ENCODE assay signal across 27 cellular contexts in genomic region chr3:47536221-47536891, GRCh38. TPM values are rescaled to one million over a fixed set of nuclear protein-coding genes. Genes with fewer than 3 reads are reported as not detected.
A peak's percentile ranks its signal among the peaks of the same experiment; 100 is the strongest.
DNase-seq lines count a peak whose midpoint lies in the region; ATAC-seq, FAIRE-seq and TF ChIP-seq lines count a peak whose summit lies in the region.
"Had no signal": no experiment of that assay in that cellular context is flagged by ENCODE, and none has a peak within 500 bp of the region (broad histone marks: within the 10 kb centered on the region; RNA-seq: fewer than 3 reads in every experiment).

No MANE protein-coding gene starts in this region.

- in situ Hi-C loops in G401 (cut with HindIII; ENCODE audit: low sequenced_read_pairs), result no loop called here

- DNase-seq in G401 (ENCODE audit: low spot score) (peak; percentile 18), anterior cingulate cortex (lab: John Stamatoyannopoulos, UW) (peak in 55 of 58 donors; percentile 13 to 94 (median 75)), hypothalamus (lab: John Stamatoyannopoulos, UW) (peak in 46 of 51 donors; percentile 8 to 88 (median 58)), putamen (ENCODE audit: low spot score) (peak; percentile 81), left ventricle myocardium superior (no peak), progenitor cell of endocrine pancreas (ENCODE audit: low spot score, unreplicated experiment) (no peak), foreskin melanocyte (no peak), GM12891 (ENCODE audit: insufficient read length, low spot score) (no peak)
- DNase-seq: ACHN; activated CD4-positive, alpha-beta T cell treated with anti-CD3 and anti-CD28 coated beads, Interleukin-2, amount 50 U/mL, for 1 hour; activated CD8-positive, alpha-beta memory T cell treated with anti-CD3 and anti-CD28 coated beads, Interleukin-2, amount 50 U/mL, for 48 hours; activated effector memory CD4-positive, alpha-beta T cell treated with anti-CD3 and anti-CD28 coated beads, Interleukin-2, amount 50 U/mL, for 16 hours; activated naive CD8-positive, alpha-beta T cell treated with anti-CD3 and anti-CD28 coated beads, Interleukin-2, amount 50 U/mL, for 24 hours; DMS 273 treated with DMSO at 0.1 percent for 48 hours; erythroblast; foreskin keratinocyte; HCEC 1CT; kidney; mesendoderm; NCI-H1092 treated with DMSO at 0.1 percent for 48 hours; NCI-H2029 treated with DMSO at 0.1 percent for 48 hours; NCI-H345; Peyer's patch; T-helper 17 cell had no signal

- no peaks in the 10 kb centered on the region for H3K36me3 Mint-ChIP-seq in progenitor cell of endocrine pancreas (ENCODE audit: insufficient read depth)

- H3K27me3 Mint-ChIP-seq in progenitor cell of endocrine pancreas, result peaks cover 2% of the 10 kb centered on the region

- intact Hi-C loops in left ventricle myocardium superior (cut with micrococcal nuclease), result no loop called here

- TF ChIP-seq POLR2A in GM12891 (IDR thresholded peaks at IDR 0.05; ENCODE audit: low read depth, low read length), result no peak

- ATAC-seq in left ventricle myocardium superior, result no peak
- ATAC-seq: activated naive CD8-positive, alpha-beta T cell treated with anti-CD3 and anti-CD28 coated beads, Interleukin-2, amount 50 U/mL, for 24 hours; foreskin keratinocyte; T-helper 17 cell had no signal

- H3K27ac Mint-ChIP-seq in progenitor cell of endocrine pancreas, result no peak overlapping the region
- H3K27ac Mint-ChIP-seq: activated naive CD8-positive, alpha-beta T cell treated with anti-CD3 and anti-CD28 coated beads, Interleukin-2, amount 50 U/mL, for 24 hours; nephron; T-helper 17 cell had no signal

- H3K4me1 Mint-ChIP-seq in progenitor cell of endocrine pancreas (ENCODE audit: low read depth), result peaks cover 2% of the 10 kb centered on the region

- FAIRE-seq in GM12891 (lab: Jason Lieb, UNC), result no peak
- FAIRE-seq: bronchial epithelial cell, kidney, urothelium cell line had no signal

- no peak for TF ChIP-seq CTCF in progenitor cell of endocrine pancreas (IDR thresholded peaks at IDR 0.05; ENCODE audit: unreplicated experiment)

- no peak overlapping the region for H3K4me3 Mint-ChIP-seq in progenitor cell of endocrine pancreas (ENCODE audit: low read depth)
- H3K4me3 Mint-ChIP-seq: activated naive CD8-positive, alpha-beta T cell treated with anti-CD3 and anti-CD28 coated beads, Interleukin-2, amount 50 U/mL, for 24 hours; nephron; T-helper 17 cell had no signal

- peaks cover 5% of the 10 kb centered on the region for H3K9me3 Mint-ChIP-seq in progenitor cell of endocrine pancreas (ENCODE audit: low read depth)
- H3K9me3 Mint-ChIP-seq: activated naive CD8-positive, alpha-beta T cell treated with anti-CD3 and anti-CD28 coated beads, Interleukin-2, amount 50 U/mL, for 24 hours had no signal

TF ChIP-seq in GM12891, 5 proteins besides CTCF, POLR2A, EP300 and RAD21:
- TF ChIP-seq POLR2AphosphoS5 (IDR thresholded peaks at IDR 0.05; ENCODE audit: low read depth, low read length) (no peak), TAF1 (IDR thresholded peaks at IDR 0.05; ENCODE audit: low read depth, low read length) (no peak), SPI1 (IDR thresholded peaks at IDR 0.05; ENCODE audit: low read depth, low read length) (no peak), POU2F2 (IDR thresholded peaks at IDR 0.05; ENCODE audit: low read depth, low read length) (no peak), PAX5 (IDR thresholded peaks at IDR 0.05; ENCODE audit: insufficient read depth, low read length, severe bottlenecking) (no peak)

RNA-seq across cellular contexts. Expression of gene ELP6, which starts 22.8 kb away (rescaled TPM):
- 59.2 and 87.4 TPM in 2 replicates for total RNA-seq in G401 (2014; rRNA removed; shearing (Covaris generic))
- total RNA-seq in left ventricle myocardium superior, result 18.5 TPM
- 58.5 and 63.8 TPM in 2 replicates for total RNA-seq in progenitor cell of endocrine pancreas
- 33.8 TPM for polyA plus RNA-seq in GM12891 (2012; ENCODE audit: low read depth, missing spikeins)

RNA-seq across cellular contexts. Expression of gene CSPG5, which starts 42.3 kb away (rescaled TPM):
- 5.9 and 8.5 TPM in 2 replicates for total RNA-seq in G401 (2014; rRNA removed; shearing (Covaris generic))
- total RNA-seq in left ventricle myocardium superior, result 0.59 TPM
- total RNA-seq in progenitor cell of endocrine pancreas, result 1.7 and 2.5 TPM in 2 replicates
- polyA plus RNA-seq in GM12891 (2012; ENCODE audit: low read depth, missing spikeins), result 0.14 TPM

Comparison
In these comparisons a context has a peak if more than half of its experiments do, and no peak if none do; other contexts are left out.
1. DNase-seq: peak in G401 (single experiment), anterior cingulate cortex (55 of 58), hypothalamus (46 of 51) and putamen (single experiment); none in left ventricle myocardium superior (single experiment), progenitor cell of endocrine pancreas (single experiment), foreskin melanocyte (single experiment) and GM12891 (single experiment).